Comparison of ENCODE assay signal across 33 cellular contexts in genomic region chr1:60692031-60692430, GRCh38.
DNase-seq lines count a peak whose midpoint lies in the region; TF ChIP-seq lines count a peak whose summit lies in the region.
"Had no signal": no experiment of that assay in that cellular context is flagged by ENCODE, and none has a peak within 500 bp of the region (broad histone marks: within the 10 kb centered on the region; RNA-seq: fewer than 3 reads in every experiment).

No MANE protein-coding gene starts in this region.

- no peaks in the 10 kb centered on the region for H3K36me3 Mint-ChIP-seq in T-helper 2 cell treated with Interferon-gamma antibody and Interleukin-4, amounts not matched to agents 5 μg/mL and 100 μg/mL, for 36 hours (ENCODE audit: low read depth)
- H3K36me3 Mint-ChIP-seq: CD14-positive monocyte; CD4-positive, alpha-beta memory T cell; CD4-positive, CD25-positive, alpha-beta regulatory T cell; CD8-positive, alpha-beta memory T cell; CD8-positive, alpha-beta T cell had no signal

- no peak for TF ChIP-seq POLR2A in esophagus squamous epithelium (IDR thresholded peaks at IDR 0.05)

- no peaks in the 10 kb centered on the region for H3K4me1 Mint-ChIP-seq in T-helper 2 cell treated with Interferon-gamma antibody and Interleukin-4, amounts not matched to agents 5 μg/mL and 100 μg/mL, for 36 hours (ENCODE audit: low read depth)
- H3K4me1 Mint-ChIP-seq: B cell; CD14-positive monocyte; CD4-positive, alpha-beta memory T cell; CD4-positive, CD25-positive, alpha-beta regulatory T cell; CD8-positive, alpha-beta memory T cell had no signal

- H3K9me3 Mint-ChIP-seq in T-helper 2 cell treated with Interferon-gamma antibody and Interleukin-4, amounts not matched to agents 5 μg/mL and 100 μg/mL, for 36 hours = peaks cover 6% of the 10 kb centered on the region
- H3K9me3 Mint-ChIP-seq: CD4-positive, alpha-beta T cell had no signal

- no peaks in the 10 kb centered on the region for H3K27me3 Mint-ChIP-seq in T-helper 2 cell treated with Interferon-gamma antibody and Interleukin-4, amounts not matched to agents 5 μg/mL and 100 μg/mL, for 36 hours (ENCODE audit: low read depth)
- H3K27me3 Mint-ChIP-seq: B cell; CD4-positive, alpha-beta memory T cell; CD4-positive, alpha-beta T cell; CD4-positive, CD25-positive, alpha-beta regulatory T cell; CD8-positive, alpha-beta memory T cell had no signal

- no peak overlapping the region for H3K27ac ChIP-seq in esophagus squamous epithelium
- H3K27ac ChIP-seq: 22Rv1; A549; BLaER1; BLaER1 treated with 17β-estradiol and CSF1 and Interleukin-3, amounts not matched to agents 10 nM and 100 nM; C4-2B had no signal

- no peak overlapping the region for H3K4me3 ChIP-seq in esophagus squamous epithelium
- H3K4me3 ChIP-seq: A549; BLaER1; BLaER1 treated with 17β-estradiol and CSF1 and Interleukin-3, amounts not matched to agents 10 nM and 100 nM had no signal

- no peaks in the 10 kb centered on the region for H3K36me3 ChIP-seq in esophagus squamous epithelium
- H3K36me3 ChIP-seq: BE2C; BLaER1; BLaER1 treated with 17β-estradiol and CSF1 and Interleukin-3, amounts not matched to agents 10 nM and 100 nM had no signal

- intact Hi-C loops in esophagus squamous epithelium (cut with DNase I) = no loop called here

- H3K27ac Mint-ChIP-seq in T-helper 2 cell treated with Interferon-gamma antibody and Interleukin-4, amounts not matched to agents 5 μg/mL and 100 μg/mL, for 36 hours = no peak overlapping the region
- H3K27ac Mint-ChIP-seq: B cell; CD14-positive monocyte; CD4-positive, alpha-beta memory T cell; CD4-positive, alpha-beta T cell; CD8-positive, alpha-beta T cell had no signal

- H3K9me3 ChIP-seq in esophagus squamous epithelium = no peaks in the 10 kb centered on the region
- H3K9me3 ChIP-seq: A549, BE2C, Caco-2 had no signal

- H3K27me3 ChIP-seq in esophagus squamous epithelium = no peaks in the 10 kb centered on the region
- H3K27me3 ChIP-seq: BE2C; BLaER1; BLaER1 treated with 17β-estradiol and CSF1 and Interleukin-3, amounts not matched to agents 10 nM and 100 nM had no signal

- no peak for TF ChIP-seq CTCF in esophagus squamous epithelium (IDR thresholded peaks at IDR 0.05)

- H3K4me1 ChIP-seq in esophagus squamous epithelium = no peaks in the 10 kb centered on the region
- H3K4me1 ChIP-seq: A549; BLaER1; BLaER1 treated with 17β-estradiol and CSF1 and Interleukin-3, amounts not matched to agents 10 nM and 100 nM; Caco-2 had no signal

- peak; percentile 59 for DNase-seq in foreskin melanocyte
- DNase-seq in kidney tubule cell (ENCODE audit: low spot score) = peak; percentile 42
- DNase-seq in renal cortical epithelial cell (ENCODE audit: low read depth) = peak; percentile 73
- no peak for DNase-seq in esophagus squamous epithelium (lab: John Stamatoyannopoulos, UW)
- no peak for DNase-seq in NCI-H1930 (lab: John Stamatoyannopoulos, UW)
- no peak for DNase-seq in T-helper 2 cell treated with Interferon-gamma antibody and Interleukin-4, amounts not matched to agents 5 μg/mL and 100 μg/mL, for 36 hours (ENCODE audit: low spot score)
- DNase-seq: 8988T; ACHN; AML-193; BE2C; C1 segment of cervical spinal cord; Caco-2; Calu3; CD4-positive, alpha-beta memory T cell; CD4-positive, alpha-beta T cell; CD4-positive, CD25-positive, alpha-beta regulatory T cell; CD8-positive, alpha-beta memory T cell; CD8-positive, alpha-beta T cell; COR-L47; DMS 273 treated with DMSO at 0.1 percent for 48 hours; DMS153; DMS53; DMS79; DMS79 treated with DMSO at 0.1 percent for 48 hours; DND-41; EL had no signal

- H3K4me3 Mint-ChIP-seq in T-helper 2 cell treated with Interferon-gamma antibody and Interleukin-4, amounts not matched to agents 5 μg/mL and 100 μg/mL, for 36 hours = no peak overlapping the region
- H3K4me3 Mint-ChIP-seq: B cell; CD14-positive monocyte; CD4-positive, alpha-beta memory T cell; CD4-positive, alpha-beta T cell; CD4-positive, CD25-positive, alpha-beta regulatory T cell; CD8-positive, alpha-beta memory T cell; CD8-positive, alpha-beta T cell had no signal

Comparison
In these comparisons a context has a peak if more than half of its experiments do, and no peak if none do; other contexts are left out.
1. DNase-seq: peak in foreskin melanocyte (single experiment), kidney tubule cell (single experiment) and renal cortical epithelial cell (single experiment); none in esophagus squamous epithelium (single experiment), NCI-H1930 (0 of 2) and T-helper 2 cell treated with Interferon-gamma antibody and Interleukin-4, amounts not matched to agents 5 μg/mL and 100 μg/mL, for 36 hours (single experiment).